Comparison of ENCODE assay signal across 10 cellular contexts in genomic region chr5:16737620-16738364, GRCh38.
DNase-seq lines count a peak whose midpoint lies in the region; ATAC-seq and TF ChIP-seq lines count a peak whose summit lies in the region.
"Had no signal": no experiment of that assay in that cellular context is flagged by ENCODE, and none has a peak within 500 bp of the region (broad histone marks: within the 10 kb centered on the region; RNA-seq: fewer than 3 reads in every experiment).

No MANE protein-coding gene starts in this region.

- no peak overlapping the region for H4K8ac ChIP-seq in trophoblast cell (ENCODE audit: low read depth, low read length)

- intact Hi-C loops in esophagus muscularis mucosa (cut with DNase I): no loop called here

- H3K27ac ChIP-seq in HEK293 (ENCODE audit: extremely low read depth, low read depth, low read length): no peak overlapping the region
- peak overlapping the region; percentile 65 for H3K27ac ChIP-seq in iPS-18a (ENCODE audit: low read length)
- peak overlapping the region; percentile 61 for H3K27ac ChIP-seq in trophoblast cell (ENCODE audit: low read depth, low read length)
- no peak overlapping the region for H3K27ac ChIP-seq in esophagus muscularis mucosa (replicated peaks in 1 of 4)

- peak overlapping the region; percentile 46 for H2BK120ac ChIP-seq in trophoblast cell (ENCODE audit: insufficient read depth, low read length, poor library complexity)

- H3K4me2 ChIP-seq in trophoblast cell (ENCODE audit: low read length): peak overlapping the region; percentile 29

- POLR2A ChIA-PET in HEK293 (lab: Yijun Ruan, JAX): no interaction called here

- H3K27me3 ChIP-seq in iPS-18a (ENCODE audit: control insufficient read depth, insufficient read depth, low read length): no peaks in the 10 kb centered on the region
- H3K27me3 ChIP-seq in trophoblast cell (ENCODE audit: insufficient read depth, low read length): no peaks in the 10 kb centered on the region
- H3K27me3 ChIP-seq in esophagus muscularis mucosa: peaks cover 0 to 3% (median 0%) of the 10 kb centered on the region in 4 donors
- H3K27me3 ChIP-seq in BE2C: peaks cover 16% of the 10 kb centered on the region

- peaks cover 22% of the 10 kb centered on the region for H3K79me1 ChIP-seq in trophoblast cell (ENCODE audit: low read length)

- no peak for TF ChIP-seq CTCF in HEK293 (tag by site-specific recombination; IDR thresholded peaks at IDR 0.05)
- no peak for TF ChIP-seq CTCF in astrocyte of the spinal cord (IDR thresholded peaks at IDR 0.05; ENCODE audit: low read depth, low read length)
- no peak for TF ChIP-seq CTCF in esophagus muscularis mucosa (IDR thresholded peaks at IDR 0.05)
- no peak for TF ChIP-seq CTCF in BE2C (IDR thresholded peaks at IDR 0.05; ENCODE audit: low read depth, low read length)

- H3K4ac ChIP-seq in trophoblast cell (ENCODE audit: low read depth, low read length): peak overlapping the region; percentile 33

- H2AFZ ChIP-seq in trophoblast cell (ENCODE audit: insufficient read depth, low read length, poor library complexity): no peak overlapping the region

- H2AK5ac ChIP-seq in trophoblast cell (ENCODE audit: low read length): no peak overlapping the region

- TF ChIP-seq EP300 in esophagus muscularis mucosa (IDR thresholded peaks at IDR 0.05): no peak

- CTCF ChIA-PET in HEK293 (lab: Yijun Ruan, JAX): interaction anchor here (1.2 to 1.7 kb wide), 2 partner anchors 48 to 452 kb away, joined by 4 read pairs; no protein-coding TSS in a partner anchor

- peaks cover 13% of the 10 kb centered on the region for H3K79me2 ChIP-seq in trophoblast cell (ENCODE audit: control insufficient read depth, insufficient read depth, low read length, poor library complexity)

- H2BK12ac ChIP-seq in trophoblast cell (ENCODE audit: low read length): no peak overlapping the region

- DNase-seq in astrocyte of the spinal cord (ENCODE audit: low read depth, low spot score) (peak; percentile 6), trophoblast cell (no peak), esophagus muscularis mucosa (ENCODE audit: extremely low spot score) (no peak), BE2C (no peak)
- DNase-seq: NCI-H446 treated with DMSO at 0.1 percent for 48 hours had no signal

- H2BK5ac ChIP-seq in trophoblast cell (ENCODE audit: low read depth, low read length, poor library complexity): peak overlapping the region; percentile 61

- in situ Hi-C loops in astrocyte of the spinal cord (cut with HindIII; ENCODE audit: low sequenced_read_pairs): no loop called here

- no peak overlapping the region for H3K18ac ChIP-seq in trophoblast cell (ENCODE audit: low read length)

- no CpG with 5 or more reads among the region's 11 CpGs for WGBS in trophoblast cell (ENCODE audit: extremely low coverage, insufficient coverage, insufficient read length)
- 75% methylated on average over 11 of the region's 11 CpGs for WGBS in esophagus muscularis mucosa

- H3K9me3 ChIP-seq in HEK293 (ENCODE audit: control insufficient read depth, insufficient read depth, low read depth, low read length) (no peaks in the 10 kb centered on the region), iPS-18a (ENCODE audit: control insufficient read depth, low read depth, low read length) (no peaks in the 10 kb centered on the region), trophoblast cell (ENCODE audit: insufficient read depth, low read depth, low read length) (no peaks in the 10 kb centered on the region), esophagus muscularis mucosa (no peaks in the 10 kb centered on the region), BE2C (no peaks in the 10 kb centered on the region)

- H3K4me1 ChIP-seq in HEK293 (ENCODE audit: control insufficient read depth, insufficient read depth, low read length): peaks cover 5% of the 10 kb centered on the region
- peaks cover 36% of the 10 kb centered on the region for H3K4me1 ChIP-seq in iPS-18a (ENCODE audit: control insufficient read depth, low read depth, low read length)
- peaks cover 24 to 30% of the 10 kb centered on the region in 2 experiments for H3K4me1 ChIP-seq in trophoblast cell (ENCODE audit: control insufficient read depth in 1 of 2, insufficient read depth in 2 of 2, low read length in 2 of 2)
- peaks cover 0 to 17% (median 3%) of the 10 kb centered on the region in 4 donors for H3K4me1 ChIP-seq in esophagus muscularis mucosa
- H3K4me1 ChIP-seq in BE2C: no peaks in the 10 kb centered on the region

- no peak overlapping the region for H3K23ac ChIP-seq in trophoblast cell (ENCODE audit: low read length)

- TF ChIP-seq POLR2A in esophagus muscularis mucosa (IDR thresholded peaks at IDR 0.05; ENCODE audit: low read depth): no peak

- ATAC-seq in GM19397 (IDR thresholded peaks at IDR 0.05; ENCODE audit: unreplicated experiment) (no peak), GM18870 (IDR thresholded peaks at IDR 0.05; ENCODE audit: unreplicated experiment) (no peak)
- ATAC-seq: Right ventricle myocardium inferior had no signal

- H3K14ac ChIP-seq in trophoblast cell (ENCODE audit: low read length): peak overlapping the region; percentile 8

- peak overlapping the region; percentile 72 for H3K9ac ChIP-seq in iPS-18a (ENCODE audit: low read length)
- no peak overlapping the region for H3K9ac ChIP-seq in trophoblast cell (ENCODE audit: low read length)

- peak overlapping the region; percentile 48 for H4K12ac ChIP-seq in trophoblast cell (ENCODE audit: low read depth, low read length)

- H3K4me3 ChIP-seq in HEK293 (ENCODE audit: low read depth, low read length) (no peak overlapping the region), astrocyte of the spinal cord (ENCODE audit: low read depth, low read length) (no peak overlapping the region), iPS-18a (ENCODE audit: low read length) (peak overlapping the region; percentile 78), trophoblast cell (ENCODE audit: low read depth, low read length) (no peak overlapping the region), esophagus muscularis mucosa (no peak overlapping the region), BE2C (ENCODE audit: low read depth, low read length) (no peak overlapping the region)

- H3K36me3 ChIP-seq in HEK293 (ENCODE audit: control insufficient read depth in 2 of 2, insufficient read depth in 1 of 2, low read length in 2 of 2) (no peaks in the 10 kb centered on the region; a peak in 1 of 3 replicates), iPS-18a (ENCODE audit: control insufficient read depth, low read depth, low read length) (peaks cover 6% of the 10 kb centered on the region), trophoblast cell (ENCODE audit: control insufficient read depth in 1 of 2, insufficient read depth in 2 of 2, low read length in 2 of 2) (peaks cover 0 to 7% of the 10 kb centered on the region in 2 experiments), esophagus muscularis mucosa (no peaks in the 10 kb centered on the region), BE2C (no peaks in the 10 kb centered on the region)

- H4K91ac ChIP-seq in trophoblast cell (ENCODE audit: low read depth, low read length): peak overlapping the region; percentile 43

TF ChIP-seq in HEK293, 187 proteins besides CTCF, POLR2A, EP300 and RAD21:
- 0 out of 2 replicates have a peak, but pooled peaks have one; percentile 9 for TF ChIP-seq ZIC2 (tag by site-specific recombination; IDR thresholded peaks at IDR 0.05)
- 0 out of 2 replicates have a peak, but pooled peaks have one; percentile 6 for TF ChIP-seq OSR2 (tag by site-specific recombination; IDR thresholded peaks at IDR 0.05)
- TF ChIP-seq ZNF707 (tag by site-specific recombination; IDR thresholded peaks at IDR 0.05): no peak

Comparison
In these comparisons a context has a peak if more than half of its experiments do, and no peak if none do; other contexts are left out.
1. H3K27ac ChIP-seq: peak in iPS-18a (single experiment) and trophoblast cell (single experiment); none in HEK293 (single experiment) and esophagus muscularis mucosa (0 of 4).